Comparison of ENCODE assay signal across 2 cellular contexts in genomic region chr2:232907686-232908085, GRCh38. TPM values are rescaled to one million over a fixed set of nuclear protein-coding genes. Genes with fewer than 3 reads are reported as not detected.
"Had no signal": no experiment of that assay in that cellular context is flagged by ENCODE, and none has a peak within 500 bp of the region (broad histone marks: within the 10 kb centered on the region; RNA-seq: fewer than 3 reads in every experiment).

No MANE protein-coding gene starts in this region.

RNA-seq across cellular contexts. Expression of gene SNORC, which starts 37.6 kb away (rescaled TPM):
- total RNA-seq: vagina had no signal
- polyA plus RNA-seq: naive thymus-derived CD4-positive, alpha-beta T cell had no signal
